ENCODE assay signal across 16 cellular contexts in the genomic region with DNA sequence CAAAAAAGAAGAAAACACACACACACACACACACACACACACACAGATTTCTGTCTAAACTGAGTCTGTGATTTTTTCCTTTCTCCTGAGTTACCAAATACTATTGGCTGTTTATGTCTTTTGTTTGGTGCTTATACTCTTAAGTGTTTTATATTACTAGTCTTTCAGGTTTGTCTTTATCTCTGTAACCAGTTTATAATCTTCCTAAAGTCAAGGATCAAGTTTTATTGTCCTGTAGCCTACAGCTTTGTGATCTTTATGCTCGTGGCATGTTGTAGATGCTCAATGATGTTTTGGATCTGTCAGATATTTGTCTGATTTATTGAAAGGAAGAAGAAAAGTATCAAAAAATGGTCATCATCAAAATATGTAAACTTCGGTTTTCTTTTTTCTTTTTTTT. TPM values are rescaled to one million over a fixed set of nuclear protein-coding genes. Genes with fewer than 3 reads are reported as not detected.
DNase-seq lines count a peak whose midpoint lies in the region; ATAC-seq and TF ChIP-seq lines count a peak whose summit lies in the region.
"Had no signal": no experiment of that assay in that cellular context is flagged by ENCODE, and none has a peak within 500 bp of the region (broad histone marks: within the 10 kb centered on the region; RNA-seq: fewer than 3 reads in every experiment).

No MANE protein-coding gene starts in this region.

- H3K4me1 Mint-ChIP-seq in stimulated activated effector memory CD8-positive, alpha-beta T cell treated with anti-CD3 and anti-CD28 coated beads, Interleukin-12 subunit alpha, Interleukin-12 subunit beta, amount 100 ng/mL, for 72 hours = peaks cover 35% of the 10 kb centered on the region

- no TSS peak for BruUV-seq in A673 (replicated peaks; lab: Mats Ljungman, UMichigan)

- peaks cover 36% of the 10 kb centered on the region for H3K36me3 Mint-ChIP-seq in stimulated activated effector memory CD8-positive, alpha-beta T cell treated with anti-CD3 and anti-CD28 coated beads, Interleukin-12 subunit alpha, Interleukin-12 subunit beta, amount 100 ng/mL, for 72 hours

- no peaks in the 10 kb centered on the region for H3K9me3 Mint-ChIP-seq in stimulated activated effector memory CD8-positive, alpha-beta T cell treated with anti-CD3 and anti-CD28 coated beads, Interleukin-12 subunit alpha, Interleukin-12 subunit beta, amount 100 ng/mL, for 72 hours
- H3K9me3 Mint-ChIP-seq: CD8-positive, alpha-beta memory T cell had no signal

- H3K36me3 ChIP-seq in A673 (ENCODE audit: insufficient read depth, low read length, poor library complexity, severe bottlenecking) (peaks cover 13% of the 10 kb centered on the region), SK-N-MC (ENCODE audit: insufficient read depth, low read length) (peaks cover 26% of the 10 kb centered on the region), mucosa of descending colon (ENCODE audit: low read depth) (no peaks in the 10 kb centered on the region), lower lobe of right lung (peaks cover 28% of the 10 kb centered on the region)

- no peak overlapping the region for H3K9ac ChIP-seq in SK-N-MC (ENCODE audit: insufficient read length)
- H3K9ac ChIP-seq: BLaER1 had no signal

- intact Hi-C loops in A673 (cut with micrococcal nuclease; ENCODE audit: unreplicated experiment) (no loop called here), mucosa of descending colon (cut with DNase I, micrococcal nuclease) (no loop called here), lower lobe of right lung (cut with DNase I) (no loop called here)

- no peak for TF ChIP-seq CTCF in A673 (conservative IDR thresholded peaks at IDR 0.05; ENCODE audit: low read depth, low read length)
- no peak for TF ChIP-seq CTCF in mucosa of descending colon (IDR thresholded peaks at IDR 0.05)
- TF ChIP-seq CTCF in lower lobe of right lung (IDR thresholded peaks at IDR 0.05) = no peak

- H3K27ac ChIP-seq in A673 (ENCODE audit: low read depth, low read length, poor library complexity, severe bottlenecking) (peak overlapping the region; percentile 68), SK-N-MC (peak overlapping the region; percentile 84), lower lobe of right lung (no peak overlapping the region)
- H3K27ac ChIP-seq: 22Rv1, BLaER1, HL-60 had no signal

- POLR2A ChIA-PET in A673 (lab: Charles Lee; ENCODE audit: low non-redundant PET) = no interaction called here

- H3K27me3 ChIP-seq in A673 (replicated peaks; ENCODE audit: insufficient read depth, low read depth, low read length, poor library complexity) (no peaks in the 10 kb centered on the region), lower lobe of right lung (ENCODE audit: low read depth) (no peaks in the 10 kb centered on the region)
- H3K27me3 ChIP-seq: BLaER1 had no signal

- no peak for DNase-seq in A673 (ENCODE audit: low spot score)
- no peak for DNase-seq in SK-N-MC (ENCODE audit: low read depth, low spot score)
- DNase-seq in mucosa of descending colon = no peak
- DNase-seq in stimulated activated effector memory CD8-positive, alpha-beta T cell treated with anti-CD3 and anti-CD28 coated beads, Interleukin-12 subunit alpha, Interleukin-12 subunit beta, amount 100 ng/mL, for 72 hours (ENCODE audit: low spot score in 2 of 2) = no peak
- no peak for DNase-seq in HUDEP-2 (lab: John Stamatoyannopoulos, UW; ENCODE audit: unreplicated experiment in 76 of 76)
- no peak for DNase-seq in lower lobe of right lung
- DNase-seq: AML-193; Caco-2; CD8-positive, alpha-beta memory T cell; DND-41; GDM1; HCEC 1CT had no signal

- H3K9me3 ChIP-seq in A673 (ENCODE audit: low read depth, low read length, poor library complexity, severe bottlenecking) = no peaks in the 10 kb centered on the region
- no peaks in the 10 kb centered on the region for H3K9me3 ChIP-seq in SK-N-MC (ENCODE audit: low read depth, low read length)
- H3K9me3 ChIP-seq in mucosa of descending colon = no peaks in the 10 kb centered on the region
- H3K9me3 ChIP-seq in lower lobe of right lung = no peaks in the 10 kb centered on the region
- H3K9me3 ChIP-seq: BLaER1, Caco-2 had no signal

- CTCF ChIA-PET in A673 (lab: Charles Lee) = no interaction called here

- ATAC-seq in mucosa of descending colon (peak; percentile 16), lower lobe of right lung (no peak), GM19397 (IDR thresholded peaks at IDR 0.05; ENCODE audit: unreplicated experiment) (no peak)
- ATAC-seq in stimulated activated effector memory CD8-positive, alpha-beta T cell treated with anti-CD3 and anti-CD28 coated beads, Interleukin-12 subunit alpha, Interleukin-12 subunit beta, amount 100 ng/mL, for 72 hours = no peak

- no peak overlapping the region for H3K4me3 ChIP-seq in A673 (ENCODE audit: low read depth, low read length, poor library complexity, severe bottlenecking)
- H3K4me3 ChIP-seq in SK-N-MC = no peak overlapping the region
- no peak overlapping the region for H3K4me3 ChIP-seq in mucosa of descending colon
- no peak overlapping the region for H3K4me3 ChIP-seq in lower lobe of right lung
- H3K4me3 ChIP-seq: BLaER1 had no signal

- H3K4me1 ChIP-seq in A673 (ENCODE audit: insufficient read depth, low read length, poor library complexity, severe bottlenecking) (peaks cover 35% of the 10 kb centered on the region), mucosa of descending colon (ENCODE audit: low read depth) (peaks cover 37% of the 10 kb centered on the region), lower lobe of right lung (peaks cover 36% of the 10 kb centered on the region)

- H3K27ac Mint-ChIP-seq in stimulated activated effector memory CD8-positive, alpha-beta T cell treated with anti-CD3 and anti-CD28 coated beads, Interleukin-12 subunit alpha, Interleukin-12 subunit beta, amount 100 ng/mL, for 72 hours = peak overlapping the region; percentile 32

- no peak overlapping the region for H3K4me3 Mint-ChIP-seq in stimulated activated effector memory CD8-positive, alpha-beta T cell treated with anti-CD3 and anti-CD28 coated beads, Interleukin-12 subunit alpha, Interleukin-12 subunit beta, amount 100 ng/mL, for 72 hours

RNA-seq across cellular contexts. Expression of a gene that starts 4.6 kb away (rescaled TPM):
- 52.6 and 62.8 TPM in 2 replicates for total RNA-seq in A673 (2021)
- total RNA-seq in mucosa of descending colon = 10 to 100 TPM; 26.4 to 36.4 (median 30.3) TPM
- total RNA-seq in lower lobe of right lung = 25.5 TPM

RNA-seq across cellular contexts. Expression of a gene that starts 26.1 kb away (rescaled TPM):
- 6.0 and 6.3 TPM in 2 replicates for total RNA-seq in A673 (2021)
- total RNA-seq in mucosa of descending colon = 1 to 10 TPM; 5.4 to 6.2 (median 6.0) TPM
- 7.2 TPM for total RNA-seq in lower lobe of right lung
